ENCODE assay signal across 10 cellular contexts in the genomic region with DNA sequence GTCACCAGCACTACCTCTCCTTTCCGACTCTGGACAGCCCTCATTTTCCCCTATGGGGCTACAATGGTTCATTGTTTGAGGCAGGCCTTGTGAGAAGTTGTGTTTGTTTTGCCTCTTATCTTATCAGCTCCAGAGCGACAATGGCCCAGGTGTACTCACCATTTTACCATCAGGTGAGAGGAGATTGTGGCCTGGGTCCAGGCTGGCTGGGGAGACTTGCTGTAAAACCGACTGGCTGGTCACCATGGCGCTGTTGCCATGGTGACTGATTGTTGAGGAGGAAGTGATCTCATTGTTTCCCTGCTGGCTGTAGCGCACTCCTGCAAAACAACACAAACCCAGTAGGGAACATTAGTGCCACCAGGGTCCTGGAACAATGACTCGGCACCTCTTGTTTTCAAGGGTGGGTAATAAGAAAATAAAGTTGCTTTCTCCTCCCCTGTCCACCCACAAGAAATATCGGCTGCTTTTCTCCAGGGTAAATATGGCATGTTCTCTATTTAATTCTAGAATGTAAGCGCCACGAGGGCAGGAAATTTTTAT. TPM values are rescaled to one million over a fixed set of nuclear protein-coding genes. Genes with fewer than 3 reads are reported as not detected.
A peak's percentile ranks its signal among the peaks of the same experiment; 100 is the strongest.
DNase-seq lines count a peak whose midpoint lies in the region; ATAC-seq, FAIRE-seq and TF ChIP-seq lines count a peak whose summit lies in the region.
"Had no signal": no experiment of that assay in that cellular context is flagged by ENCODE, and none has a peak within 500 bp of the region (broad histone marks: within the 10 kb centered on the region; RNA-seq: fewer than 3 reads in every experiment).

No MANE protein-coding gene starts in this region.

- peaks cover 37 to 46% of the 10 kb centered on the region in 2 donors for H3K27me3 Mint-ChIP-seq in natural killer cell (ENCODE audit: low read depth in 2 of 2)

- no peak overlapping the region for H3K4me2 ChIP-seq in K562 (ENCODE audit: insufficient read depth, low read length)

- POLR2A ChIA-PET in K562 (lab: Yijun Ruan, JAX): no interaction called here

- TF ChIP-seq CTCF in K562 (IDR thresholded peaks at IDR 0.05 in 2 of 3, conservative IDR thresholded peaks at IDR 0.05 in 1 of 3; ENCODE audit: insufficient read depth in 2 of 3, low read depth in 1 of 3, low read length in 3 of 3) (no peak), natural killer cell (IDR thresholded peaks at IDR 0.05) (no peak)

- H3K9me3 Mint-ChIP-seq in natural killer cell: no peaks in the 10 kb centered on the region

- DNase-seq in EH (ENCODE audit: low read depth) (peak; percentile 65), NCI-H146 treated with DMSO at 0.1 percent for 48 hours (lab: John Stamatoyannopoulos, UW; ENCODE audit: unreplicated experiment) (peak; percentile 65), K562 (ENCODE audit: extremely low read depth in 1 of 4, low spot score in 3 of 4) (peak; percentile 43 to 63 (median 50)), activated gamma-delta T cell (lab: John Stamatoyannopoulos, UW) (no peak), DMS114 treated with DMSO at 0.1 percent for 48 hours (lab: John Stamatoyannopoulos, UW; ENCODE audit: unreplicated experiment) (no peak), natural killer cell (no peak)
- DNase-seq: activated CD4-positive, alpha-beta T cell treated with anti-CD3 and anti-CD28 coated beads for 48 hours had no signal

- no peak overlapping the region for H3K9ac ChIP-seq in K562 (ENCODE audit: insufficient read depth in 1 of 2, low read depth in 2 of 2, low read length in 2 of 2)

- H3K27ac ChIP-seq in K562 (ENCODE audit: extremely low read depth, low read depth, low read length) (no peak overlapping the region), mesodermal cell (ENCODE audit: low read depth, low read length, severe bottlenecking) (peak overlapping the region; percentile 77)

- WGBS in K562 (ENCODE audit: insufficient coverage, low coverage, missing lambda C conversion rate): 0% methylated on average over 9 of the region's 9 CpGs
- 62 to 96% methylated on average over 2 to 5 of the region's 9 CpGs for WGBS in mesodermal cell (ENCODE audit: insufficient coverage in 2 of 2), 2 experiments

- H3K79me2 ChIP-seq in K562 (ENCODE audit: control insufficient read depth, insufficient read depth, low read length): no peaks in the 10 kb centered on the region

- ATAC-seq in K562 (peak; percentile 53), GM18907 (IDR thresholded peaks at IDR 0.05; ENCODE audit: unreplicated experiment) (no peak), natural killer cell (no peak)

- H3K9me3 ChIP-seq in K562 (replicated peaks; ENCODE audit: control insufficient read depth, insufficient read depth, low read depth, low read length): no peaks in the 10 kb centered on the region
- no peaks in the 10 kb centered on the region for H3K9me3 ChIP-seq in mesodermal cell (ENCODE audit: control insufficient read depth, low read length)

- H3K36me3 Mint-ChIP-seq in natural killer cell: no peaks in the 10 kb centered on the region

- no peaks in the 10 kb centered on the region for H3K4me1 ChIP-seq in K562 (replicated peaks in 1 of 2; ENCODE audit: control insufficient read depth in 2 of 2, insufficient read depth in 2 of 2, low read length in 2 of 2)
- no peaks in the 10 kb centered on the region for H3K4me1 ChIP-seq in mesodermal cell (ENCODE audit: control insufficient read depth, insufficient read depth, low read length, poor library complexity, severe bottlenecking)

- H2AFZ ChIP-seq in K562 (ENCODE audit: low read depth, low read length): no peak overlapping the region

- CTCF ChIA-PET in K562 (lab: Yijun Ruan, JAX; ENCODE audit: low intra/inter-chr PET ratio): no interaction called here

- no peaks in the 10 kb centered on the region for H4K20me1 ChIP-seq in K562 (replicated peaks; ENCODE audit: control insufficient read depth, insufficient read depth, low read length)

- no TSS peak for BruUV-seq in K562 (replicated peaks; lab: Mats Ljungman, UMichigan)

- H3K36me3 ChIP-seq in K562 (ENCODE audit: control insufficient read depth, insufficient read depth, low read length) (no peaks in the 10 kb centered on the region), mesodermal cell (ENCODE audit: control insufficient read depth, insufficient read depth, low read length) (no peaks in the 10 kb centered on the region)

- TF ChIP-seq EP300 in K562 (IDR thresholded peaks at IDR 0.05; ENCODE audit: low read length): no peak

- TF ChIP-seq RAD21 in K562 (CRISPR knock-in tag; conservative IDR thresholded peaks at IDR 0.05 in 1 of 2, IDR thresholded peaks at IDR 0.05 in 1 of 2): no peak

- H3K9me1 ChIP-seq in K562 (ENCODE audit: control insufficient read depth, insufficient read depth, low read length): no peaks in the 10 kb centered on the region

- in situ Hi-C loops in K562 (cut with MboI): no loop called here

- H3K27ac Mint-ChIP-seq in natural killer cell: no peak overlapping the region

- peaks cover 15 to 34% of the 10 kb centered on the region in 2 experiments; a peak in 3 of 5 replicates for H3K27me3 ChIP-seq in K562 (ENCODE audit: control insufficient read depth in 2 of 2, insufficient read depth in 2 of 2, low read length in 2 of 2)

- no peak for TF ChIP-seq POLR2A in K562 (conservative IDR thresholded peaks at IDR 0.05)

- H3K4me1 Mint-ChIP-seq in natural killer cell: no peaks in the 10 kb centered on the region

- H3K4me3 ChIP-seq in K562: no peak overlapping the region
- no peak overlapping the region for H3K4me3 ChIP-seq in mesodermal cell (ENCODE audit: extremely low read depth, insufficient read depth, low read length, poor library complexity, severe bottlenecking)

- no peak for FAIRE-seq in K562 (lab: Jason Lieb, UNC)

- no peak overlapping the region for H3K4me3 Mint-ChIP-seq in natural killer cell

- intact Hi-C loops in K562 (cut with micrococcal nuclease): no loop called here
- intact Hi-C loops in natural killer cell (cut with micrococcal nuclease): no loop called here

TF ChIP-seq in K562, 482 proteins besides CTCF, POLR2A, EP300 and RAD21 (continues in another document):
- TF ChIP-seq YY1 (IDR thresholded peaks at IDR 0.05; ENCODE audit: borderline replicate concordance in 1 of 3, control insufficient read depth in 1 of 3, extremely low read depth in 1 of 3, insufficient read depth in 3 of 3, insufficient read length in 1 of 3, insufficient replicate concordance in 2 of 3, low read depth in 1 of 3, low read length in 2 of 3): peak in 1 of 3 experiments; percentile 21
- peak; percentile 93 for TF ChIP-seq RFX1 (IDR thresholded peaks at IDR 0.05)
- TF ChIP-seq SMAD2 (IDR thresholded peaks at IDR 0.05; ENCODE audit: low read depth, low read length): no peak
- peak; percentile 26; the same call in 1 of the 2 replicates for TF ChIP-seq BMI1 (IDR thresholded peaks at IDR 0.05; ENCODE audit: low read length)
- peak; percentile 51; the same call in 1 of the 2 replicates for TF ChIP-seq SOX6 (IDR thresholded peaks at IDR 0.05)
- peak; percentile 36; the same call in 1 of the 2 replicates for TF ChIP-seq ATF7 (IDR thresholded peaks at IDR 0.05)
- TF ChIP-seq TEAD4 (IDR thresholded peaks at IDR 0.05; ENCODE audit: low read length): peak; percentile 28; the same call in 1 of the 2 replicates
- no peak for TF ChIP-seq TEAD4 (CRISPR knock-in tag; IDR thresholded peaks at IDR 0.05; ENCODE audit: borderline replicate concordance)
- no peak for TF ChIP-seq CCNT2 (IDR thresholded peaks at IDR 0.05; ENCODE audit: borderline replicate concordance, extremely low read depth, insufficient read length, low read depth, low read length)
- no peak for TF ChIP-seq ZNF175 (CRISPR knock-in tag; IDR thresholded peaks at IDR 0.05; ENCODE audit: low read depth)

RNA-seq across cellular contexts. Expression of gene HNF1B, which starts 34.4 kb away (rescaled TPM):
- total RNA-seq in K562 (2011; cell fraction: chromatin; rRNA removed; ENCODE audit: low replicate concordance): not detected in 2 replicates
- total RNA-seq in K562 (2011; cell fraction: nucleolus; rRNA removed): not detected in 2 replicates
- not detected in 2 replicates for total RNA-seq in K562 (2011; cell fraction: nucleoplasm; rRNA removed)
- total RNA-seq in K562 (2014; rRNA removed): not detected in 2 replicates
- total RNA-seq in K562 (2014; rRNA removed; fragmentation: Illumina TruSeq; extraction: Trizol): not detected in 2 replicates
- not detected in 2 replicates for total RNA-seq in K562 (2015; rRNA removed; fragmentation: Illumina TruSeq; extraction: Trizol)
- 0.11 TPM in 1 of 2 replicates, not detected in the other for total RNA-seq in K562 (2021)
- polyA plus RNA-seq in K562 (2011; rRNA removed): not detected in 2 replicates
- not detected in 2 replicates for polyA plus RNA-seq in K562 (2011; cell fraction: cytosol; rRNA removed)
- not detected in 2 replicates for polyA plus RNA-seq in K562 (2011; cell fraction: nucleus; rRNA removed)
- polyA plus RNA-seq in K562 (2012): not detected in 2 replicates
- polyA plus RNA-seq in K562 (2014; fragmentation: Illumina TruSeq; extraction: Trizol): not detected in 2 replicates
- polyA plus RNA-seq in K562 (2014; fragmentation: Nextera tagmentation; extraction: Ambion mirVana): not detected
- not detected in 2 replicates for polyA plus RNA-seq in K562 (2014; rRNA removed)
- polyA minus RNA-seq in K562 (2011; rRNA and poly(A)+ RNA removed): not detected in 2 replicates
- polyA minus RNA-seq in K562 (2011; cell fraction: cytosol; rRNA and poly(A)+ RNA removed): not detected in 2 replicates
- not detected in 2 replicates for polyA minus RNA-seq in K562 (2011; cell fraction: nucleus; rRNA and poly(A)+ RNA removed)
- polyA plus RNA-seq in mesodermal cell (2013, experiment 1 of 2): 0.18 TPM
- polyA plus RNA-seq in mesodermal cell (2013, experiment 2 of 2): 0.15 TPM
- total RNA-seq in natural killer cell: not detected
- total RNA-seq: mononuclear cell had no signal

Comparison
In these comparisons a context has a peak if more than half of its experiments do, and no peak if none do; other contexts are left out.
1. DNase-seq: peak in EH (single experiment), NCI-H146 treated with DMSO at 0.1 percent for 48 hours (single experiment) and K562 (4 of 4); none in activated gamma-delta T cell (single experiment), DMS114 treated with DMSO at 0.1 percent for 48 hours (single experiment) and natural killer cell (single experiment).